12 cellular contexts compared by ENCODE assay signal in genomic region chr7:6367701-6368211, GRCh38. TPM values are rescaled to one million over a fixed set of nuclear protein-coding genes. Genes with fewer than 3 reads are reported as not detected.
DNase-seq lines count a peak whose midpoint lies in the region; TF ChIP-seq lines count a peak whose summit lies in the region.
"Had no signal": no experiment of that assay in that cellular context is flagged by ENCODE, and none has a peak within 500 bp of the region (broad histone marks: within the 10 kb centered on the region; RNA-seq: fewer than 3 reads in every experiment).

No MANE protein-coding gene starts in this region.

- H3K9me3 ChIP-seq in colonic mucosa (no peaks in the 10 kb centered on the region), WERI-Rb-1 (ENCODE audit: severe bottlenecking) (no peaks in the 10 kb centered on the region)

- H3K36me3 Mint-ChIP-seq in nephron (ENCODE audit: low read depth), result no peaks in the 10 kb centered on the region
- H3K36me3 Mint-ChIP-seq: activated naive CD4-positive, alpha-beta T cell treated with anti-CD3 and anti-CD28 coated beads, Interleukin-2, amount 50 U/mL, for 24 hours; IgD-negative memory B cell had no signal

- H3K9ac ChIP-seq in colonic mucosa (ENCODE audit: low read depth in 2 of 2, low read length in 2 of 2), result peak overlapping the region in 1 of 2 donors; percentile 42

- peak; percentile 50 for DNase-seq in ELR (ENCODE audit: low read depth)
- DNase-seq in NCI-H69 (lab: John Stamatoyannopoulos, UW), result peak; percentile 18
- no peak for DNase-seq in colonic mucosa
- DNase-seq in WERI-Rb-1, result no peak
- no peak for DNase-seq in NCI-H1436 (lab: John Stamatoyannopoulos, UW)
- no peak for DNase-seq in NCI-H510A (lab: John Stamatoyannopoulos, UW)
- no peak for DNase-seq in nucleus accumbens (lab: John Stamatoyannopoulos, UW)
- DNase-seq: activated CD4-positive, CD25-positive, alpha-beta regulatory T cell had no signal

- H3K27ac Mint-ChIP-seq in nephron, result peak overlapping the region; percentile 78 to 95 (median 90)
- H3K27ac Mint-ChIP-seq: activated naive CD4-positive, alpha-beta T cell treated with anti-CD3 and anti-CD28 coated beads, Interleukin-2, amount 50 U/mL, for 24 hours had no signal

- H3K9me3 Mint-ChIP-seq in nephron, result no peaks in the 10 kb centered on the region
- H3K9me3 Mint-ChIP-seq: activated naive CD4-positive, alpha-beta T cell treated with anti-CD3 and anti-CD28 coated beads, Interleukin-2, amount 50 U/mL, for 24 hours; IgD-negative memory B cell had no signal

- no peaks in the 10 kb centered on the region for H3K27me3 ChIP-seq in colonic mucosa
- no peaks in the 10 kb centered on the region for H3K27me3 ChIP-seq in WERI-Rb-1 (ENCODE audit: insufficient read depth, low read depth, severe bottlenecking)

- H3K27ac ChIP-seq in colonic mucosa (peak overlapping the region; percentile 46), WERI-Rb-1 (no peak overlapping the region)
- H3K27ac ChIP-seq: epithelial cell of prostate had no signal

- H3K4me1 Mint-ChIP-seq in nephron, result peaks cover 7% of the 10 kb centered on the region
- H3K4me1 Mint-ChIP-seq: activated naive CD4-positive, alpha-beta T cell treated with anti-CD3 and anti-CD28 coated beads, Interleukin-2, amount 50 U/mL, for 24 hours had no signal

- peak overlapping the region in 1 of 3 experiments; percentile 26 for H3K4me3 Mint-ChIP-seq in nephron
- H3K4me3 Mint-ChIP-seq: activated naive CD4-positive, alpha-beta T cell treated with anti-CD3 and anti-CD28 coated beads, Interleukin-2, amount 50 U/mL, for 24 hours; IgD-negative memory B cell had no signal

- intact Hi-C loops in colonic mucosa (cut with DNase I), result no loop called here

- TF ChIP-seq CTCF in colonic mucosa (IDR thresholded peaks at IDR 0.05), result no peak
- TF ChIP-seq CTCF in nephron (IDR thresholded peaks at IDR 0.05; ENCODE audit: unreplicated experiment in 3 of 3), result no peak
- TF ChIP-seq CTCF in WERI-Rb-1 (IDR thresholded peaks at IDR 0.05; ENCODE audit: low read depth, low read length), result no peak

- H3K4me3 ChIP-seq in colonic mucosa, result no peak overlapping the region
- H3K4me3 ChIP-seq in WERI-Rb-1 (ENCODE audit: low read depth, low read length), result no peak overlapping the region

- peaks cover 4% of the 10 kb centered on the region for H3K27me3 Mint-ChIP-seq in nephron (ENCODE audit: low read depth)
- H3K27me3 Mint-ChIP-seq: activated naive CD4-positive, alpha-beta T cell treated with anti-CD3 and anti-CD28 coated beads, Interleukin-2, amount 50 U/mL, for 24 hours; IgD-negative memory B cell had no signal

- H3K36me3 ChIP-seq in colonic mucosa (no peaks in the 10 kb centered on the region), WERI-Rb-1 (no peaks in the 10 kb centered on the region)

- no peaks in the 10 kb centered on the region for H3K4me1 ChIP-seq in colonic mucosa

RNA-seq across cellular contexts. Expression of gene RAC1, which starts 6.6 kb away (rescaled TPM):
- total RNA-seq in colonic mucosa, result 100 to 1,000 TPM; 384 to 417 TPM

RNA-seq across cellular contexts. Expression of gene FAM220A, which starts 19.0 kb away (rescaled TPM):
- 10 to 100 TPM in 1 of 2 donors, 1 to 10 TPM in 1; 9.3 to 15.7 TPM for total RNA-seq in colonic mucosa

Comparison
In these comparisons a context has a peak if more than half of its experiments do, and no peak if none do; other contexts are left out.
1. DNase-seq: peak in ELR (single experiment) and NCI-H69 (single experiment); none in colonic mucosa (single experiment), WERI-Rb-1 (single experiment), NCI-H1436 (single experiment), NCI-H510A (single experiment) and nucleus accumbens (0 of 56).